Comparison of ENCODE assay signal across 1 cellular context in genomic region chr15:37101634-37102314, GRCh38.
TF ChIP-seq lines count a peak whose summit lies in the region.

No MANE protein-coding gene starts in this region.

TF ChIP-seq in HEK293, 187 proteins besides CTCF, POLR2A, EP300 and RAD21 (continued from another document and continues in another):
- TF ChIP-seq ZNF362 (tag by site-specific recombination; IDR thresholded peaks at IDR 0.05) (no peak), ZNF341 (tag by site-specific recombination; IDR thresholded peaks at IDR 0.05; ENCODE audit: low read depth) (peak; percentile 89), ZNF830 (tag by site-specific recombination; IDR thresholded peaks at IDR 0.05; ENCODE audit: low read depth) (no peak), ZNF549 (tag by site-specific recombination; IDR thresholded peaks at IDR 0.05) (no peak), ZNF174 (tag by site-specific recombination; IDR thresholded peaks at IDR 0.05) (no peak), ZNF580 (tag by site-specific recombination; IDR thresholded peaks at IDR 0.05) (no peak), ZNF132 (tag by site-specific recombination; IDR thresholded peaks at IDR 0.05; ENCODE audit: borderline replicate concordance) (no peak), ZNF548 (tag by site-specific recombination; IDR thresholded peaks at IDR 0.05) (no peak), KLF7 (tag by site-specific recombination; IDR thresholded peaks at IDR 0.05; ENCODE audit: borderline replicate concordance) (no peak), BCL11B (tag by site-specific recombination; IDR thresholded peaks at IDR 0.05; ENCODE audit: low read depth) (peak; percentile 12; the same call in 1 of the 2 replicates), EGR2 (tag by site-specific recombination; IDR thresholded peaks at IDR 0.05; ENCODE audit: low read depth) (no peak), ZNF658 (tag by site-specific recombination; IDR thresholded peaks at IDR 0.05) (no peak), HOXA7 (CRISPR knock-in tag; IDR thresholded peaks at IDR 0.05; ENCODE audit: borderline replicate concordance) (no peak), ZNF112 (tag by site-specific recombination; IDR thresholded peaks at IDR 0.05) (no peak), ZNF701 (tag by site-specific recombination; IDR thresholded peaks at IDR 0.05) (no peak), ZNF37A (tag by site-specific recombination; IDR thresholded peaks at IDR 0.05) (no peak), ZNF561 (tag by site-specific recombination; IDR thresholded peaks at IDR 0.05; ENCODE audit: borderline replicate concordance) (0 out of 2 replicates have a peak, but pooled peaks have one; percentile 40), ZNF558 (tag by site-specific recombination; IDR thresholded peaks at IDR 0.05) (no peak), ZNF596 (tag by site-specific recombination; IDR thresholded peaks at IDR 0.05) (peak; percentile 18; the same call in 1 of the 2 replicates), PRDM1 (tag by site-specific recombination; IDR thresholded peaks at IDR 0.05) (no peak; the same call in 1 of the 2 replicates), IKZF3 (tag by site-specific recombination; IDR thresholded peaks at IDR 0.05) (no peak), GLIS2 (tag by site-specific recombination; IDR thresholded peaks at IDR 0.05) (peak; percentile 85), ZSCAN23 (tag by site-specific recombination; IDR thresholded peaks at IDR 0.05) (no peak), ZNF660 (tag by site-specific recombination; IDR thresholded peaks at IDR 0.05) (no peak), ZNF426 (tag by site-specific recombination; IDR thresholded peaks at IDR 0.05) (no peak), ZNF214 (tag by site-specific recombination; IDR thresholded peaks at IDR 0.05; ENCODE audit: borderline replicate concordance) (no peak), KLF8 (tag by site-specific recombination; IDR thresholded peaks at IDR 0.05) (no peak; the same call in 1 of the 2 replicates), ZSCAN30 (tag by site-specific recombination; IDR thresholded peaks at IDR 0.05) (0 out of 2 replicates have a peak, but pooled peaks have one; percentile 14), HOXD13 (CRISPR knock-in tag; IDR thresholded peaks at IDR 0.05; ENCODE audit: borderline replicate concordance) (no peak), ZNF335 (tag by site-specific recombination; conservative IDR thresholded peaks at IDR 0.05) (no peak), ZBTB11 (tag by site-specific recombination; conservative IDR thresholded peaks at IDR 0.05; ENCODE audit: low read depth) (no peak), ZNF510 (tag by site-specific recombination; IDR thresholded peaks at IDR 0.05; ENCODE audit: insufficient replicate concordance) (no peak), PRDM6 (tag by site-specific recombination; IDR thresholded peaks at IDR 0.05) (no peak), ZNF221 (tag by site-specific recombination; IDR thresholded peaks at IDR 0.05; ENCODE audit: borderline replicate concordance) (no peak), ZNF350 (tag by site-specific recombination; IDR thresholded peaks at IDR 0.05) (no peak), ZNF121 (tag by site-specific recombination; IDR thresholded peaks at IDR 0.05) (no peak), HOXC10 (CRISPR knock-in tag; IDR thresholded peaks at IDR 0.05) (no peak), REST (tag by site-specific recombination; IDR thresholded peaks at IDR 0.05) (no peak), INSM2 (tag by site-specific recombination; IDR thresholded peaks at IDR 0.05) (no peak), ZNF501 (tag by site-specific recombination; IDR thresholded peaks at IDR 0.05) (no peak), PRDM10 (tag by site-specific recombination; IDR thresholded peaks at IDR 0.05) (no peak), ZNF707 (tag by site-specific recombination; IDR thresholded peaks at IDR 0.05) (no peak), ZIC2 (tag by site-specific recombination; IDR thresholded peaks at IDR 0.05) (peak; percentile 38), ZNF76 (tag by site-specific recombination; IDR thresholded peaks at IDR 0.05; ENCODE audit: borderline replicate concordance, low read depth) (peak; percentile 37; the same call in 1 of the 2 replicates), ZSCAN16 (tag by site-specific recombination; IDR thresholded peaks at IDR 0.05) (no peak), ZNF530 (tag by site-specific recombination; IDR thresholded peaks at IDR 0.05; ENCODE audit: low read depth) (no peak), ZNF513 (tag by site-specific recombination; IDR thresholded peaks at IDR 0.05) (no peak), ZNF843 (tag by site-specific recombination; IDR thresholded peaks at IDR 0.05) (0 out of 2 replicates have a peak, but pooled peaks have one; percentile 9), ZNF140 (tag by site-specific recombination; IDR thresholded peaks at IDR 0.05) (no peak), ZNF202 (tag by site-specific recombination; IDR thresholded peaks at IDR 0.05; ENCODE audit: borderline replicate concordance) (no peak), ZBTB17 (tag by site-specific recombination; IDR thresholded peaks at IDR 0.05) (no peak), ZNF654 (tag by site-specific recombination; IDR thresholded peaks at IDR 0.05; ENCODE audit: low read depth) (no peak), ZNF610 (tag by site-specific recombination; IDR thresholded peaks at IDR 0.05; ENCODE audit: borderline replicate concordance) (no peak; the same call in 1 of the 2 replicates), ZFP37 (tag by site-specific recombination; IDR thresholded peaks at IDR 0.05) (no peak)
